ENCODE assay signal across 23 cellular contexts in the genomic region with DNA sequence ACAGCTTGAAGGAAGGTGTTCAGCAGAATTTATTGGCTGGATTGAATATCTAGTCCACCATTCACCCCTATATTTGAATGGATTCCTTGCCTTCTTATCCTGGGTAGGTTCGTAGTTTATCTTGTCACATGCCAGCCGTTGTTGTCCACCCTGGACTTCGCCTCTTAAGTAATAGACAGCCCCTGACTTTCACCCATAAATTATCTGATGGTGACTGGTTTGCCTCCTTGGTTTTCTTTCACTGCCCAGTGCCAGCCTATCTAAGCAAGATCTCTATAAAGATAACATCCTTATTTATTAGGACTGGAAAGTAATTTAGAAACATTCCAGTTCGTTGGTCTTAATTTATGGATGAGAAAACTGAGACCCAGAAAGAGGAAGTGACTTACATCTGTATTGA.
DNase-seq lines count a peak whose midpoint lies in the region; ATAC-seq, FAIRE-seq and TF ChIP-seq lines count a peak whose summit lies in the region.
"Had no signal": no experiment of that assay in that cellular context is flagged by ENCODE, and none has a peak within 500 bp of the region (broad histone marks: within the 10 kb centered on the region; RNA-seq: fewer than 3 reads in every experiment).

No MANE protein-coding gene starts in this region.

- TF ChIP-seq POLR2A in NB4 (IDR thresholded peaks at IDR 0.05; ENCODE audit: extremely low read depth, insufficient read length): no peak

- no peak overlapping the region for H3K4me3 ChIP-seq in NB4 (ENCODE audit: low read depth, low read length)
- no peak overlapping the region for H3K4me3 ChIP-seq in fibroblast of villous mesenchyme (ENCODE audit: low read depth, low read length)
- H3K4me3 ChIP-seq: BLaER1 had no signal

- no peak overlapping the region for H3K4me3 Mint-ChIP-seq in stimulated activated memory B cell treated with anti-CD40 and anti-IgM and Interleukin-4, amounts not matched to agents 10 μg/mL and 1 μg/mL and 100 μg/mL, for 72 hours
- H3K4me3 Mint-ChIP-seq: CD4-positive, alpha-beta T cell had no signal

- no peak for TF ChIP-seq CTCF in NB4 (IDR thresholded peaks at IDR 0.05; ENCODE audit: low read depth, low read length)
- TF ChIP-seq CTCF in fibroblast of villous mesenchyme (IDR thresholded peaks at IDR 0.05; ENCODE audit: insufficient read depth, low read depth, low read length): no peak

- no peaks in the 10 kb centered on the region for H3K9me3 Mint-ChIP-seq in stimulated activated memory B cell treated with anti-CD40 and anti-IgM and Interleukin-4, amounts not matched to agents 10 μg/mL and 1 μg/mL and 100 μg/mL, for 72 hours
- H3K9me3 Mint-ChIP-seq: CD4-positive, alpha-beta T cell had no signal

- H3K27ac Mint-ChIP-seq in stimulated activated memory B cell treated with anti-CD40 and anti-IgM and Interleukin-4, amounts not matched to agents 10 μg/mL and 1 μg/mL and 100 μg/mL, for 72 hours: no peak overlapping the region
- H3K27ac Mint-ChIP-seq: CD4-positive, alpha-beta T cell had no signal

- no peak for FAIRE-seq in frontal cortex (lab: Jason Lieb, UNC)
- FAIRE-seq: GM12892, GM18507 had no signal

- ATAC-seq in stimulated activated memory B cell treated with anti-CD40 and anti-IgM and Interleukin-4, amounts not matched to agents 10 μg/mL and 1 μg/mL and 100 μg/mL, for 72 hours: no peak
- no peak for ATAC-seq in HG03520 (IDR thresholded peaks at IDR 0.05; ENCODE audit: unreplicated experiment)

- DNase-seq in Caki2 (ENCODE audit: low read depth) (peak; percentile 1), HT-29 (ENCODE audit: low spot score) (peak; percentile 39), NB4 (ENCODE audit: low read depth) (peak; percentile 1), fibroblast of villous mesenchyme (ENCODE audit: low read depth) (peak; percentile 22), frontal cortex (ENCODE audit: low spot score in 2 of 2) (no peak), NCI-H1092 treated with DMSO at 0.1 percent for 48 hours (lab: John Stamatoyannopoulos, UW) (no peak)
- DNase-seq: ACHN; CD4-positive, alpha-beta T cell; COR-L47; DMS 273 treated with DMSO at 0.1 percent for 48 hours; DMS79 treated with DMSO at 0.1 percent for 48 hours; NCI-H1048; NCI-H1436; NCI-H187 treated with DMSO at 0.1 percent for 48 hours; NCI-H2107; NCI-H446 treated with DMSO at 0.1 percent for 48 hours; NCI-H526 treated with DMSO at 0.1 percent for 48 hours; SHP77 had no signal

- in situ Hi-C loops in Caki2 (cut with HindIII; ENCODE audit: low pct_unique_long_range_greater_than_20kb, low sequenced_read_pairs): no loop called here

- H3K4me1 Mint-ChIP-seq in stimulated activated memory B cell treated with anti-CD40 and anti-IgM and Interleukin-4, amounts not matched to agents 10 μg/mL and 1 μg/mL and 100 μg/mL, for 72 hours: no peaks in the 10 kb centered on the region

- H3K36me3 Mint-ChIP-seq in stimulated activated memory B cell treated with anti-CD40 and anti-IgM and Interleukin-4, amounts not matched to agents 10 μg/mL and 1 μg/mL and 100 μg/mL, for 72 hours: no peaks in the 10 kb centered on the region

- H3K27me3 Mint-ChIP-seq in stimulated activated memory B cell treated with anti-CD40 and anti-IgM and Interleukin-4, amounts not matched to agents 10 μg/mL and 1 μg/mL and 100 μg/mL, for 72 hours: no peaks in the 10 kb centered on the region
- H3K27me3 Mint-ChIP-seq: CD4-positive, alpha-beta T cell had no signal

Comparison
In these comparisons a context has a peak if more than half of its experiments do, and no peak if none do; other contexts are left out.
1. DNase-seq: peak in Caki2 (single experiment), HT-29 (single experiment), NB4 (single experiment) and fibroblast of villous mesenchyme (single experiment); none in frontal cortex (0 of 2) and NCI-H1092 treated with DMSO at 0.1 percent for 48 hours (single experiment).